Comparison of ENCODE assay signal across 9 cellular contexts in the genomic region with DNA sequence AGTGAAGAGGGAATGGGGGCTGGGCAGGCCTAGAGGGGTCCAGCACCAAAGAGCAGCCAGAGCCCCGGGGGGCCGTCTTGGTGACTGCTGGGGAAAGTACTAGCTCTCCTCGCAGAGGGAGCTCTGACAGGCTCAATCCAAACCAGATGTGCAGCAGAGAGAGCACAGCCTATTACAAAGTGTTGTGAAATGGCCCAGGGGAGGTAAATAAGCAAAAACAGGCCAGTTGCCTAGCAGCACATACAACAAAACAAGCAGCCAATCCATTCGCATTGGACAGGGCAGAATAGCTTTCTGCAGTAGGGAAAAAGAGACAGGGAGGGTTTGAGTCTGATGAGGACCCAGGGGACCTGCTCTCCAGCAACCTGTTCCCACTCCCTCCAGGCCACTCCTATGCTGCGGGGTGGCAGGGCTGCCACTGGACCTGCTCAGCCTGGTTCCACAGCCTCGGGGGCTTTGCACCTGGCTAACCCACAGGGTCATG.
DNase-seq lines count a peak whose midpoint lies in the region; ATAC-seq, FAIRE-seq and TF ChIP-seq lines count a peak whose summit lies in the region.
"Had no signal": no experiment of that assay in that cellular context is flagged by ENCODE, and none has a peak within 500 bp of the region (broad histone marks: within the 10 kb centered on the region; RNA-seq: fewer than 3 reads in every experiment).

No MANE protein-coding gene starts in this region.

- intact Hi-C loops in Right ventricle myocardium inferior (cut with DNase I), result loop anchor here (2.0 to 5.0 kb wide), 6 partner anchors 35 to 645 kb away; partner anchors contain the start of genes FGGY and JUN
- intact Hi-C loops in cardiac septum (cut with DNase I), result loop anchor here (5.0 kb wide), 2 partner anchors 275 to 700 kb away; partner anchors contain the start of gene JUN
- intact Hi-C loops in lower lobe of right lung (cut with DNase I), result no loop called here

- peak; percentile 15 for TF ChIP-seq CTCF in bronchial epithelial cell (IDR thresholded peaks at IDR 0.05; ENCODE audit: insufficient read depth, low read length, severe bottlenecking)
- no peak for TF ChIP-seq CTCF in lower lobe of right lung (IDR thresholded peaks at IDR 0.05)

- H3K36me3 ChIP-seq in bronchial epithelial cell (ENCODE audit: control insufficient read depth, insufficient read depth, low read length) (no peaks in the 10 kb centered on the region), lower lobe of right lung (no peaks in the 10 kb centered on the region)

- DNase-seq in Right ventricle myocardium inferior (ENCODE audit: missing footprints) (peak; percentile 93), cardiac septum (ENCODE audit: low spot score) (no peak), bronchial epithelial cell (ENCODE audit: low read depth) (peak; percentile 87), lower lobe of right lung (peak; percentile 58), DMS79 treated with DMSO at 0.1 percent for 48 hours (lab: John Stamatoyannopoulos, UW) (no peak)
- DNase-seq in stimulated activated CD4-positive, alpha-beta T cell treated with anti-CD3 and anti-CD28 coated beads, Interleukin-1b, Interleukin-23, amount 100 ng/mL, for 48 hours, result no peak
- no peak for DNase-seq in stimulated activated CD4-positive, alpha-beta T cell treated with anti-CD3 and anti-CD28 coated beads, Interleukin-15, amount 100 ng/mL, for 24 hours
- DNase-seq: stimulated activated CD4-positive, alpha-beta T cell treated with anti-CD3 and anti-CD28 coated beads, Interleukin-2, amount 100 ng/mL, for 24 hours had no signal

- peaks cover 20% of the 10 kb centered on the region for H3K4me1 ChIP-seq in lower lobe of right lung

- H3K9me3 ChIP-seq in lower lobe of right lung, result no peaks in the 10 kb centered on the region

- H3K4me3 ChIP-seq in bronchial epithelial cell (ENCODE audit: low read depth, low read length), result no peak overlapping the region
- no peak overlapping the region for H3K4me3 ChIP-seq in lower lobe of right lung

- no peak for FAIRE-seq in bronchial epithelial cell (lab: Jason Lieb, UNC)

- H3K27ac ChIP-seq in lower lobe of right lung, result peak overlapping the region; percentile 74

- H3K27me3 ChIP-seq in bronchial epithelial cell (ENCODE audit: control insufficient read depth, insufficient read depth, low read length) (no peaks in the 10 kb centered on the region), lower lobe of right lung (ENCODE audit: low read depth) (no peaks in the 10 kb centered on the region)

- peak; percentile 93 for ATAC-seq in Right ventricle myocardium inferior
- ATAC-seq in lower lobe of right lung, result peak; percentile 83 to 89
- no peak for ATAC-seq in HG02973 (IDR thresholded peaks at IDR 0.05; ENCODE audit: unreplicated experiment)

Comparison
In these comparisons a context has a peak if more than half of its experiments do, and no peak if none do; other contexts are left out.
1. DNase-seq: peak in Right ventricle myocardium inferior (single experiment), bronchial epithelial cell (single experiment) and lower lobe of right lung (single experiment); none in cardiac septum (single experiment), stimulated activated CD4-positive, alpha-beta T cell treated with anti-CD3 and anti-CD28 coated beads, Interleukin-1b, Interleukin-23, amount 100 ng/mL, for 48 hours (single experiment), stimulated activated CD4-positive, alpha-beta T cell treated with anti-CD3 and anti-CD28 coated beads, Interleukin-15, amount 100 ng/mL, for 24 hours (single experiment) and DMS79 treated with DMSO at 0.1 percent for 48 hours (single experiment).